Comparison of ENCODE assay signal across 1 cellular context in genomic region chr19:15313649-15314279, GRCh38.
TF ChIP-seq lines count a peak whose summit lies in the region.

No MANE protein-coding gene starts in this region.

TF ChIP-seq in WTC11, 78 proteins besides CTCF, POLR2A, EP300 and RAD21 (continued from another document):
- TF ChIP-seq, protein P1, sequence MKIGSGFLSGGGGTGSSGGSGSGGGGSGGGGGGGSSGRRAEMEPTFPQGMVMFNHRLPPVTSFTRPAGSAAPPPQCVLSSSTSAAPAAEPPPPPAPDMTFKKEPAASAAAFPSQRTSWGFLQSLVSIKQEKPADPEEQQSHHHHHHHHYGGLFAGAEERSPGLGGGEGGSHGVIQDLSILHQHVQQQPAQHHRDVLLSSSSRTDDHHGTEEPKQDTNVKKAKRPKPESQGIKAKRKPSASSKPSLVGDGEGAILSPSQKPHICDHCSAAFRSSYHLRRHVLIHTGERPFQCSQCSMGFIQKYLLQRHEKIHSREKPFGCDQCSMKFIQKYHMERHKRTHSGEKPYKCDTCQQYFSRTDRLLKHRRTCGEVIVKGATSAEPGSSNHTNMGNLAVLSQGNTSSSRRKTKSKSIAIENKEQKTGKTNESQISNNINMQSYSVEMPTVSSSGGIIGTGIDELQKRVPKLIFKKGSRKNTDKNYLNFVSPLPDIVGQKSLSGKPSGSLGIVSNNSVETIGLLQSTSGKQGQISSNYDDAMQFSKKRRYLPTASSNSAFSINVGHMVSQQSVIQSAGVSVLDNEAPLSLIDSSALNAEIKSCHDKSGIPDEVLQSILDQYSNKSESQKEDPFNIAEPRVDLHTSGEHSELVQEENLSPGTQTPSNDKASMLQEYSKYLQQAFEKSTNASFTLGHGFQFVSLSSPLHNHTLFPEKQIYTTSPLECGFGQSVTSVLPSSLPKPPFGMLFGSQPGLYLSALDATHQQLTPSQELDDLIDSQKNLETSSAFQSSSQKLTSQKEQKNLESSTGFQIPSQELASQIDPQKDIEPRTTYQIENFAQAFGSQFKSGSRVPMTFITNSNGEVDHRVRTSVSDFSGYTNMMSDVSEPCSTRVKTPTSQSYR (CRISPR knock-in tag; IDR thresholded peaks at IDR 0.05) = no peak
- TF ChIP-seq, protein P2, sequence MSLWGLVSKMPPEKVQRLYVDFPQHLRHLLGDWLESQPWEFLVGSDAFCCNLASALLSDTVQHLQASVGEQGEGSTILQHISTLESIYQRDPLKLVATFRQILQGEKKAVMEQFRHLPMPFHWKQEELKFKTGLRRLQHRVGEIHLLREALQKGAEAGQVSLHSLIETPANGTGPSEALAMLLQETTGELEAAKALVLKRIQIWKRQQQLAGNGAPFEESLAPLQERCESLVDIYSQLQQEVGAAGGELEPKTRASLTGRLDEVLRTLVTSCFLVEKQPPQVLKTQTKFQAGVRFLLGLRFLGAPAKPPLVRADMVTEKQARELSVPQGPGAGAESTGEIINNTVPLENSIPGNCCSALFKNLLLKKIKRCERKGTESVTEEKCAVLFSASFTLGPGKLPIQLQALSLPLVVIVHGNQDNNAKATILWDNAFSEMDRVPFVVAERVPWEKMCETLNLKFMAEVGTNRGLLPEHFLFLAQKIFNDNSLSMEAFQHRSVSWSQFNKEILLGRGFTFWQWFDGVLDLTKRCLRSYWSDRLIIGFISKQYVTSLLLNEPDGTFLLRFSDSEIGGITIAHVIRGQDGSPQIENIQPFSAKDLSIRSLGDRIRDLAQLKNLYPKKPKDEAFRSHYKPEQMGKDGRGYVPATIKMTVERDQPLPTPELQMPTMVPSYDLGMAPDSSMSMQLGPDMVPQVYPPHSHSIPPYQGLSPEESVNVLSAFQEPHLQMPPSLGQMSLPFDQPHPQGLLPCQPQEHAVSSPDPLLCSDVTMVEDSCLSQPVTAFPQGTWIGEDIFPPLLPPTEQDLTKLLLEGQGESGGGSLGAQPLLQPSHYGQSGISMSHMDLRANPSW (CRISPR knock-in tag; conservative IDR thresholded peaks at IDR 0.05; ENCODE audit: low read depth) = no peak
- TF ChIP-seq, protein P3, sequence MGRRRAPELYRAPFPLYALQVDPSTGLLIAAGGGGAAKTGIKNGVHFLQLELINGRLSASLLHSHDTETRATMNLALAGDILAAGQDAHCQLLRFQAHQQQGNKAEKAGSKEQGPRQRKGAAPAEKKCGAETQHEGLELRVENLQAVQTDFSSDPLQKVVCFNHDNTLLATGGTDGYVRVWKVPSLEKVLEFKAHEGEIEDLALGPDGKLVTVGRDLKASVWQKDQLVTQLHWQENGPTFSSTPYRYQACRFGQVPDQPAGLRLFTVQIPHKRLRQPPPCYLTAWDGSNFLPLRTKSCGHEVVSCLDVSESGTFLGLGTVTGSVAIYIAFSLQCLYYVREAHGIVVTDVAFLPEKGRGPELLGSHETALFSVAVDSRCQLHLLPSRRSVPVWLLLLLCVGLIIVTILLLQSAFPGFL (CRISPR knock-in tag; IDR thresholded peaks at IDR 0.05; ENCODE audit: borderline replicate concordance) = no peak
